15 cellular contexts compared by ENCODE assay signal in genomic region chr14:66099931-66100330, GRCh38.
DNase-seq lines count a peak whose midpoint lies in the region; ATAC-seq and TF ChIP-seq lines count a peak whose summit lies in the region.
"Had no signal": no experiment of that assay in that cellular context is flagged by ENCODE, and none has a peak within 500 bp of the region (broad histone marks: within the 10 kb centered on the region; RNA-seq: fewer than 3 reads in every experiment).

No MANE protein-coding gene starts in this region.

- ATAC-seq in activated naive CD4-positive, alpha-beta T cell treated with anti-CD3 and anti-CD28 coated beads, Interleukin-2, amount 50 U/mL, for 72 hours: peak; percentile 93 to 99
- ATAC-seq in GM19438 (IDR thresholded peaks at IDR 0.05; ENCODE audit: low read depth, unreplicated experiment): peak; percentile 56
- ATAC-seq in HG03060 (IDR thresholded peaks at IDR 0.05; ENCODE audit: low read depth, unreplicated experiment): peak; percentile 65
- ATAC-seq in stimulated activated effector memory CD8-positive, alpha-beta T cell treated with anti-CD3 and anti-CD28 coated beads, Interleukin-12 subunit alpha, Interleukin-12 subunit beta, amount 100 ng/mL, for 72 hours: peak; percentile 86

- no peak overlapping the region for H2BK120ac ChIP-seq in mesendoderm (ENCODE audit: low read depth, low read length)

- peak in 1 of 2 donors; percentile 24 for DNase-seq in activated naive CD4-positive, alpha-beta T cell treated with anti-CD3 and anti-CD28 coated beads, Interleukin-2, amount 50 U/mL, for 72 hours (ENCODE audit: low spot score in 2 of 2)
- DNase-seq in activated naive CD4-positive, alpha-beta T cell treated with anti-CD3 and anti-CD28 coated beads, Interleukin-2, amount 50 U/mL, for 16 hours: no peak
- DNase-seq in stimulated activated effector memory CD8-positive, alpha-beta T cell treated with anti-CD3 and anti-CD28 coated beads, Interleukin-12 subunit alpha, Interleukin-12 subunit beta, amount 100 ng/mL, for 72 hours (ENCODE audit: low spot score in 2 of 2): no peak
- no peak for DNase-seq in mesendoderm
- DNase-seq in NOMO-1 (lab: John Stamatoyannopoulos, UW; ENCODE audit: unreplicated experiment in 2 of 2): no peak
- DNase-seq in HFFc6: no peak
- DNase-seq: activated effector memory CD4-positive, alpha-beta T cell treated with anti-CD3 and anti-CD28 coated beads, Interleukin-2, amount 50 U/mL, for 16 hours; IMR-90; RPMI8226; stimulated activated CD4-positive, alpha-beta T cell treated with anti-CD3 and anti-CD28 coated beads, Interleukin-4, amount 100 ng/mL, for 1 hour; stimulated activated naive CD4-positive, alpha-beta T cell treated with Interleukin-2 at 50 U/mL for 16 hours had no signal

- H2BK5ac ChIP-seq in mesendoderm (ENCODE audit: low read length): no peak overlapping the region

- H3K4me3 Mint-ChIP-seq in stimulated activated effector memory CD8-positive, alpha-beta T cell treated with anti-CD3 and anti-CD28 coated beads, Interleukin-12 subunit alpha, Interleukin-12 subunit beta, amount 100 ng/mL, for 72 hours: no peak overlapping the region
- H3K4me3 Mint-ChIP-seq in HFFc6: no peak overlapping the region
- H3K4me3 Mint-ChIP-seq: brain, nephron had no signal

- H3K4me1 ChIP-seq in mesendoderm (ENCODE audit: control insufficient read depth, low read depth, low read length): peaks cover 5% of the 10 kb centered on the region

- no peak overlapping the region for H3K4me3 ChIP-seq in mesendoderm (ENCODE audit: low read length)

- H3K9ac ChIP-seq in mesendoderm (ENCODE audit: low read length): no peak overlapping the region

- H4K8ac ChIP-seq in mesendoderm (ENCODE audit: low read depth, low read length): no peak overlapping the region

- no peaks in the 10 kb centered on the region for H3K79me1 ChIP-seq in mesendoderm (ENCODE audit: low read length)

- no peak overlapping the region for H3K4me2 ChIP-seq in mesendoderm (ENCODE audit: low read length)

- H3K23ac ChIP-seq in mesendoderm (ENCODE audit: low read length): no peak overlapping the region

- no peaks in the 10 kb centered on the region for H3K36me3 ChIP-seq in mesendoderm (ENCODE audit: control insufficient read depth, insufficient read depth, low read length)

- no peaks in the 10 kb centered on the region for H3K27me3 Mint-ChIP-seq in HFFc6 (ENCODE audit: insufficient read depth)

- no CpG with 5 or more reads among the region's 1 CpG for WGBS in mesendoderm (ENCODE audit: extremely low coverage, insufficient coverage, low lambda C conversion rate)

- H2BK15ac ChIP-seq in mesendoderm (replicated peaks; ENCODE audit: low read depth): no peak overlapping the region

- no peak overlapping the region for H3K27ac ChIP-seq in mesendoderm (ENCODE audit: low read depth, low read length)

- no peaks in the 10 kb centered on the region for H3K27me3 ChIP-seq in mesendoderm (ENCODE audit: insufficient read depth, low read length, poor library complexity)

- no peak overlapping the region for H2AK5ac ChIP-seq in mesendoderm (ENCODE audit: low read length)

- H3K9me3 Mint-ChIP-seq in activated naive CD4-positive, alpha-beta T cell treated with anti-CD3 and anti-CD28 coated beads, Interleukin-2, amount 50 U/mL, for 72 hours: no peaks in the 10 kb centered on the region
- H3K9me3 Mint-ChIP-seq in stimulated activated effector memory CD8-positive, alpha-beta T cell treated with anti-CD3 and anti-CD28 coated beads, Interleukin-12 subunit alpha, Interleukin-12 subunit beta, amount 100 ng/mL, for 72 hours: no peaks in the 10 kb centered on the region
- H3K9me3 Mint-ChIP-seq in HFFc6: peaks cover 35% of the 10 kb centered on the region
- H3K9me3 Mint-ChIP-seq: brain, nephron had no signal

- H3K36me3 Mint-ChIP-seq in activated naive CD4-positive, alpha-beta T cell treated with anti-CD3 and anti-CD28 coated beads, Interleukin-2, amount 50 U/mL, for 72 hours: no peaks in the 10 kb centered on the region
- no peaks in the 10 kb centered on the region for H3K36me3 Mint-ChIP-seq in stimulated activated effector memory CD8-positive, alpha-beta T cell treated with anti-CD3 and anti-CD28 coated beads, Interleukin-12 subunit alpha, Interleukin-12 subunit beta, amount 100 ng/mL, for 72 hours
- no peaks in the 10 kb centered on the region for H3K36me3 Mint-ChIP-seq in HFFc6 (ENCODE audit: low read depth)
- H3K36me3 Mint-ChIP-seq: brain had no signal

- no peaks in the 10 kb centered on the region for H3K79me2 ChIP-seq in mesendoderm (ENCODE audit: control insufficient read depth, insufficient read depth, low read length)

- H3K4me1 Mint-ChIP-seq in stimulated activated effector memory CD8-positive, alpha-beta T cell treated with anti-CD3 and anti-CD28 coated beads, Interleukin-12 subunit alpha, Interleukin-12 subunit beta, amount 100 ng/mL, for 72 hours: no peaks in the 10 kb centered on the region
- H3K4me1 Mint-ChIP-seq in HFFc6 (ENCODE audit: low read depth): no peaks in the 10 kb centered on the region

- no peak overlapping the region for H4K5ac ChIP-seq in mesendoderm (ENCODE audit: low read length)

- no peak overlapping the region for H3K27ac Mint-ChIP-seq in activated naive CD4-positive, alpha-beta T cell treated with anti-CD3 and anti-CD28 coated beads, Interleukin-2, amount 50 U/mL, for 72 hours
- no peak overlapping the region for H3K27ac Mint-ChIP-seq in stimulated activated effector memory CD8-positive, alpha-beta T cell treated with anti-CD3 and anti-CD28 coated beads, Interleukin-12 subunit alpha, Interleukin-12 subunit beta, amount 100 ng/mL, for 72 hours
- H3K27ac Mint-ChIP-seq in HFFc6: no peak overlapping the region
- H3K27ac Mint-ChIP-seq: brain, nephron had no signal

- no peak overlapping the region for H3K56ac ChIP-seq in mesendoderm (ENCODE audit: low read length)

- no peak for TF ChIP-seq CTCF in HFFc6 (IDR thresholded peaks at IDR 0.05)

- no peak overlapping the region for H3K4ac ChIP-seq in mesendoderm (ENCODE audit: low read depth, low read length)

- no peak overlapping the region for H3K18ac ChIP-seq in mesendoderm (ENCODE audit: low read length)
